ENCODE assay signal across 1 cellular context in genomic region chr5:95816341-95816740, GRCh38.
TF ChIP-seq lines count a peak whose summit lies in the region.

No MANE protein-coding gene starts in this region.

TF ChIP-seq in GM12878, 131 proteins besides CTCF, POLR2A, EP300 and RAD21:
- TF ChIP-seq IKZF1 (conservative IDR thresholded peaks at IDR 0.05), result no peak
- TF ChIP-seq TAF1 (IDR thresholded peaks at IDR 0.05; ENCODE audit: borderline replicate concordance, low read depth, low read length), result no peak
- no peak for TF ChIP-seq GATAD2B (conservative IDR thresholded peaks at IDR 0.05; ENCODE audit: low read depth)
- TF ChIP-seq ZNF592 (IDR thresholded peaks at IDR 0.05), result no peak
- no peak for TF ChIP-seq CHD1 (IDR thresholded peaks at IDR 0.05; ENCODE audit: low read depth, low read length)
- no peak for TF ChIP-seq LARP7 (IDR thresholded peaks at IDR 0.05)
- TF ChIP-seq ZBTB4 (CRISPR knock-in tag; IDR thresholded peaks at IDR 0.05), result no peak
- no peak for TF ChIP-seq SMAD1 (IDR thresholded peaks at IDR 0.05; ENCODE audit: low read depth, partially characterized antibody)
- no peak for TF ChIP-seq MXI1 (IDR thresholded peaks at IDR 0.05; ENCODE audit: low read depth, low read length)
- TF ChIP-seq PAX8 (IDR thresholded peaks at IDR 0.05), result no peak
- no peak for TF ChIP-seq SMARCA5 (IDR thresholded peaks at IDR 0.05)
- no peak for TF ChIP-seq ZBTB40 (IDR thresholded peaks at IDR 0.05; ENCODE audit: borderline replicate concordance)
- no peak for TF ChIP-seq NFIC (IDR thresholded peaks at IDR 0.05; ENCODE audit: low read depth, low read length)
TF ChIP-seq in GM12878: peak in this region for 0.
